ENCODE assay signal across 22 cellular contexts in the genomic region with DNA sequence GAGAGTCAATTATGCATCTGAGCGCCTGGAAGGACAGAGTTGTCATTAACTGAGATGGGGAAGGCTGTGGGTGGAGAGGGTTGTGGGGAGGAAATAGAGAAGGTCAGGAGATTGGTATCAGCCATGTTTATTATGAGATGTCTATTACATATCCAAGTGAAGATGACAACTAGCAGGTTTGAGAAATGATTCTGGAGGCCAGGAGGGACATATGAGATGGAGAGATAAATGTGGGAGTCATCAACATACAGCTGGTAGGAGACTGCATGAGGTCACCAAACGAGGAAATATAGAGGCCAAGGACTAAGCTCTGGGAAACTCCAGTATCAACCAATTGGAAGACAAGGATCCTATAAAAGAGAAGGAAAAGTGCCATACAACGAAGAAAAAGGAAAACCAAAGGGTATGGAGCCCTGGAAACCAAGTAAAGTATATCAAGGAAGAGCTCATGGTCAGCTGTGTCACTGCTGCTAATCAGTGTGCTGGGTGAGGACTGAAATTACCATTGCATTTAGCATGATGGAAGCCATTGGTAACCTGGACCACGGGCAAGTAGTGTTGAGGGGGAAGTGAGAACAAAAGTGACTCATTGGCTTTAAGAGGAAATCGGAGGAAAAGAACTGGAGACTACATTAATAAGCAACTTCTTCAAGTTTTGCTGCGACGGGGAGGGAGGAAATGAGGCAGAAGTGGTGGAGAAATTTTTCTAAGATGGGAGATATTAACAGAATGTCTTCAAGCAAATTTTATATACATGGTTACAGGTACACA. TPM values are rescaled to one million over a fixed set of nuclear protein-coding genes. Genes with fewer than 3 reads are reported as not detected.
DNase-seq lines count a peak whose midpoint lies in the region; ATAC-seq and TF ChIP-seq lines count a peak whose summit lies in the region.
"Had no signal": no experiment of that assay in that cellular context is flagged by ENCODE, and none has a peak within 500 bp of the region (broad histone marks: within the 10 kb centered on the region; RNA-seq: fewer than 3 reads in every experiment).

No MANE protein-coding gene starts in this region.

- no peak overlapping the region for H3K4me3 ChIP-seq in GM23248

- ATAC-seq in activated B cell treated with CpG ODN at 0.5 μM for 24 hours (ENCODE audit: low read depth) (peak; percentile 25), GM19463 (IDR thresholded peaks at IDR 0.05; ENCODE audit: unreplicated experiment) (no peak), GM18517 (IDR thresholded peaks at IDR 0.05; ENCODE audit: unreplicated experiment) (no peak)
- ATAC-seq: foreskin keratinocyte, Right ventricle myocardium inferior had no signal

- 0 out of 2 replicates have a peak overlapping the region, but pooled peaks have one; percentile 16 for H3K27ac ChIP-seq in GM23248

- H3K36me3 Mint-ChIP-seq in activated B cell treated with CpG ODN at 0.5 μM for 24 hours (ENCODE audit: low read depth), result no peaks in the 10 kb centered on the region
- H3K36me3 Mint-ChIP-seq in osteocyte (ENCODE audit: unreplicated experiment), result no peaks in the 10 kb centered on the region

- H3K4me1 Mint-ChIP-seq in activated B cell treated with CpG ODN at 0.5 μM for 24 hours, result no peaks in the 10 kb centered on the region
- H3K4me1 Mint-ChIP-seq in osteocyte (ENCODE audit: unreplicated experiment), result peaks cover 55% of the 10 kb centered on the region
- H3K4me1 Mint-ChIP-seq: activated CD4-positive, alpha-beta T cell treated with anti-CD3 and anti-CD28 coated beads, Interleukin-2, amount 10 ng/mL, durations not matched to agents 24 days and 14 days; B cell; nephron had no signal

- in situ Hi-C loops in GM23248 (cut with MboI), result no loop called here

- H3K9ac ChIP-seq in GM23248, result no peak overlapping the region

- intact Hi-C loops in activated B cell treated with CpG ODN at 0.5 μM for 24 hours (cut with micrococcal nuclease), result no loop called here

- peaks cover 13% of the 10 kb centered on the region for H3K27me3 Mint-ChIP-seq in activated B cell treated with CpG ODN at 0.5 μM for 24 hours
- H3K27me3 Mint-ChIP-seq in osteocyte (ENCODE audit: unreplicated experiment), result no peaks in the 10 kb centered on the region

- H3K27me3 ChIP-seq in GM23248 (replicated peaks; ENCODE audit: insufficient read depth), result no peaks in the 10 kb centered on the region
- H3K27me3 ChIP-seq: foreskin keratinocyte had no signal

- WGBS in GM23248 (ENCODE audit: low coverage in 1 of 2, low lambda C conversion rate in 2 of 2, missing lambda C conversion rate in 2 of 2), 2 experiments, result 57 to 65% methylated on average over 7 of the region's 7 CpGs

- POLR2A ChIA-PET in activated B cell treated with CpG ODN at 0.5 μM for 24 hours (lab: Charles Lee), result no interaction called here

- H3K4me2 ChIP-seq in GM23248 (ENCODE audit: unreplicated experiment), result no peak overlapping the region

- H3K36me3 ChIP-seq in GM23248 (ENCODE audit: low read depth), result no peaks in the 10 kb centered on the region

- H3F3A ChIP-seq in GM23248 (ENCODE audit: insufficient read depth), result peaks cover 48% of the 10 kb centered on the region

- TF ChIP-seq CTCF in activated B cell treated with CpG ODN at 0.5 μM for 24 hours (IDR thresholded peaks at IDR 0.05) (no peak), osteocyte (IDR thresholded peaks at IDR 0.05) (no peak)

- H4K20me1 ChIP-seq in GM23248 (ENCODE audit: insufficient read depth), result no peaks in the 10 kb centered on the region

- peaks cover 54% of the 10 kb centered on the region for H3K4me1 ChIP-seq in GM23248 (ENCODE audit: insufficient read depth)

- H3K27ac Mint-ChIP-seq in activated B cell treated with CpG ODN at 0.5 μM for 24 hours (no peak overlapping the region), osteocyte (ENCODE audit: unreplicated experiment) (peak overlapping the region; percentile 96)
- H3K27ac Mint-ChIP-seq: activated CD4-positive, alpha-beta T cell treated with anti-CD3 and anti-CD28 coated beads, Interleukin-2, amount 10 ng/mL, durations not matched to agents 24 days and 14 days; B cell; endodermal cell; nephron had no signal

- H3K9me3 ChIP-seq in GM23248 (ENCODE audit: low read depth), result no peaks in the 10 kb centered on the region

- H3K4me3 Mint-ChIP-seq in activated B cell treated with CpG ODN at 0.5 μM for 24 hours, result no peak overlapping the region
- H3K4me3 Mint-ChIP-seq in osteocyte (ENCODE audit: unreplicated experiment), result no peak overlapping the region
- H3K4me3 Mint-ChIP-seq: activated CD4-positive, alpha-beta T cell treated with anti-CD3 and anti-CD28 coated beads, Interleukin-2, amount 10 ng/mL, durations not matched to agents 24 days and 14 days; B cell; endodermal cell; nephron had no signal

- peak; percentile 50 for DNase-seq in GM23248
- DNase-seq in NOMO-1 treated with DMSO at 0.1 percent for 48 hours (lab: John Stamatoyannopoulos, UW; ENCODE audit: unreplicated experiment), result peak; percentile 95
- no peak for DNase-seq in activated B cell treated with CpG ODN at 0.5 μM for 24 hours
- no peak for DNase-seq in osteocyte (ENCODE audit: extremely low spot score, unreplicated experiment)
- DNase-seq in activated T-cell treated with anti-CD3 and anti-CD28 coated beads for 4 hours, result no peak
- no peak for DNase-seq in activated CD8-positive, alpha-beta memory T cell treated with anti-CD3 and anti-CD28 coated beads for 24 hours
- DNase-seq: activated CD4-positive, alpha-beta T cell treated with anti-CD3 and anti-CD28 coated beads, Interleukin-2, amount 10 ng/mL, durations not matched to agents 24 days and 14 days; activated T-cell treated with anti-CD3 and anti-CD28 coated beads, Interleukin-2, amount 50 U/mL, for 48 hours; caudate nucleus; endodermal cell; foreskin keratinocyte; mammary epithelial cell; MM.1S; NCI-H2081; NCI-H526 treated with DMSO at 0.1 percent for 48 hours; retina; substantia nigra had no signal

- H3K9me3 Mint-ChIP-seq in activated B cell treated with CpG ODN at 0.5 μM for 24 hours (no peaks in the 10 kb centered on the region), osteocyte (ENCODE audit: unreplicated experiment) (no peaks in the 10 kb centered on the region)
- H3K9me3 Mint-ChIP-seq: activated CD4-positive, alpha-beta T cell treated with anti-CD3 and anti-CD28 coated beads, Interleukin-2, amount 10 ng/mL, durations not matched to agents 24 days and 14 days; endodermal cell; nephron had no signal

- peak overlapping the region; percentile 54 for H2AFZ ChIP-seq in GM23248

- H3K9me2 ChIP-seq in GM23248 (ENCODE audit: insufficient read depth), result no peaks in the 10 kb centered on the region

- no peaks in the 10 kb centered on the region for H3K79me2 ChIP-seq in GM23248 (ENCODE audit: insufficient read depth)

- CTCF ChIA-PET in activated B cell treated with CpG ODN at 0.5 μM for 24 hours (lab: Charles Lee), result no interaction called here

RNA-seq across cellular contexts. Expression of a gene that starts 14.0 kb away (rescaled TPM):
- 47.0 and 64.0 TPM in 2 replicates for total RNA-seq in GM23248 (2014; rRNA removed; shearing (Covaris generic))
- 128 and 135 TPM in 2 replicates for polyA plus RNA-seq in GM23248 (2016; fragmentation: Nextera tagmentation; extraction: Ambion mirVana)
- 0.56 and 1.00 TPM in 2 replicates for total RNA-seq in activated B cell treated with CpG ODN at 0.5 μM for 24 hours
- total RNA-seq in osteocyte, result 259 and 264 TPM in 2 replicates

Comparison
In these comparisons a context has a peak if more than half of its experiments do, and no peak if none do; other contexts are left out.
1. DNase-seq: peak in GM23248 (single experiment) and NOMO-1 treated with DMSO at 0.1 percent for 48 hours (single experiment); none in activated B cell treated with CpG ODN at 0.5 μM for 24 hours (single experiment), osteocyte (single experiment), activated T-cell treated with anti-CD3 and anti-CD28 coated beads for 4 hours (single experiment) and activated CD8-positive, alpha-beta memory T cell treated with anti-CD3 and anti-CD28 coated beads for 24 hours (single experiment).
2. RNA of a gene that starts 14.0 kb away (total RNA-seq): 259 to 264 TPM in osteocyte and 47.0 to 64.0 TPM in GM23248; 0.56 to 1.00 TPM in activated B cell treated with CpG ODN at 0.5 μM for 24 hours; every median in the first group is over 10 times any median in the second.